9 cellular contexts compared by ENCODE assay signal in the genomic region with DNA sequence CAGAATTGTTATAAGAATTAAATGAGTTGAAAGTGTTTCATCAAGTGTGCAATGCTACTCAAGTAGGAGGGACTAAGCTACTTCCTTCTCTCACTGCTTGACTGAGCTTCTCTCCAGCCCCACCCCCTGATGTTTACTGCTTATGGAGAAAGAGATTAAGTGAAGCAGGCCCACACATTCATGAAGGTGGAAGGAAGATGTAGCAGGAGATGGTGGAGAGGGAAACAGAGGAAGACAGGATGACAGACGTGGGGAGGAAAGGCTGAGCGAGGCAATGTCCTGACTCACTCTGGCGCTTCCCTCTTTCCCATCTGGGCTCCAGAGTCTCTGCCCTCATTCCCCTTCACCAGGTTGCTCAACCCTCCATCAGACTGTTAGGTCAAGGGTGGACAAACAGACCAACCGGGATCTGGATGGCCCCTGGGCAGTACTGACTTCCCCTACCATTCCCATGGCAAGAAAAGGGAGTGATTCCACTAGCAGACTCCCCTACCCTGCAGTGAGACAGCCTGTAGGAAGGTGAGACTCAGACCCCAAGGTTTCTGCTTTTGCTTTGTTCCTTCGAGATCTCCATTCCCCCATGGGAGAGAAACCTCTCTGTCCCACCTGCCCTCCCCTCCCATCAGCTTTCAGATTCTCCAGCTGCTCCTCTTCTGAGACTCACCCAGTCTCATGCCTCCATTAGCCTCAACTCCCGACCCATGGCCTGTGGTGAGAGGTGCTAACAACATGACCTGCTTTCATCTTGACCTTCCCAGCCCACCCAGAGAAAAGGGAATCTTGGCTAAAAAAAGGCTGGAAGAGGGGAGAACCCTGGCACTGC. TPM values are rescaled to one million over a fixed set of nuclear protein-coding genes. Genes with fewer than 3 reads are reported as not detected.
A peak's percentile ranks its signal among the peaks of the same experiment; 100 is the strongest.
DNase-seq lines count a peak whose midpoint lies in the region; ATAC-seq and TF ChIP-seq lines count a peak whose summit lies in the region.
"Had no signal": no experiment of that assay in that cellular context is flagged by ENCODE, and none has a peak within 500 bp of the region (broad histone marks: within the 10 kb centered on the region; RNA-seq: fewer than 3 reads in every experiment).

No MANE protein-coding gene starts in this region.

- H3K27ac ChIP-seq in CD8-positive, alpha-beta T cell (ENCODE audit: low read depth, low read length): peak overlapping the region; percentile 50

- no peaks in the 10 kb centered on the region for H3K36me3 ChIP-seq in CD8-positive, alpha-beta T cell (ENCODE audit: insufficient read depth, low read length)

- CTCF ChIA-PET in CD8-positive, alpha-beta T cell (lab: Charles Lee): interaction anchor here (0.6 to 2.4 kb wide), 6 partner anchors 8 to 50 kb away, joined by 3 to 17 read pairs (median 4); no protein-coding TSS in a partner anchor

- peak overlapping the region; percentile 25 for H3K4me3 ChIP-seq in CD8-positive, alpha-beta T cell (ENCODE audit: low read depth, low read length)

- H3K9me3 ChIP-seq in CD8-positive, alpha-beta T cell (ENCODE audit: low read length): no peaks in the 10 kb centered on the region

- H3K9me3 Mint-ChIP-seq in CD8-positive, alpha-beta T cell: no peaks in the 10 kb centered on the region
- no peaks in the 10 kb centered on the region for H3K9me3 Mint-ChIP-seq in activated T-helper 1 cell treated with anti-CD3 and anti-CD28 coated beads, Interleukin-12 subunit alpha, Interleukin-12 subunit beta, Interleukin-2, Interleukin-4 antibody, amounts not matched to agents 30 ng/mL and 10 ng/mL and 1 ng/mL, durations not matched to agents 14 hours and 24 hours and 36 hours
- H3K9me3 Mint-ChIP-seq in stimulated activated naive B cell treated with anti-CD40 and anti-IgM and Interleukin-4, amounts not matched to agents 10 μg/mL and 1 μg/mL and 100 μg/mL, for 72 hours: no peaks in the 10 kb centered on the region

- in situ Hi-C loops in KBM-7 (cut with MboI; ENCODE audit: low pct_unique_long_range_greater_than_20kb, low sequenced_read_pairs): no loop called here

- POLR2A ChIA-PET in CD8-positive, alpha-beta T cell (lab: Charles Lee): interaction anchor here (1.2 to 6.4 kb wide), 3 partner anchors 8 to 47 kb away, joined by 3 to 63 read pairs (median 5); a partner anchor contains a TSS

- no peak for TF ChIP-seq CTCF in CD8-positive, alpha-beta T cell (IDR thresholded peaks at IDR 0.05)

- H3K36me3 Mint-ChIP-seq in CD8-positive, alpha-beta T cell: peaks cover 17% of the 10 kb centered on the region
- peaks cover 17% of the 10 kb centered on the region for H3K36me3 Mint-ChIP-seq in activated T-helper 1 cell treated with anti-CD3 and anti-CD28 coated beads, Interleukin-12 subunit alpha, Interleukin-12 subunit beta, Interleukin-2, Interleukin-4 antibody, amounts not matched to agents 30 ng/mL and 10 ng/mL and 1 ng/mL, durations not matched to agents 14 hours and 24 hours and 36 hours (ENCODE audit: low read depth)
- peaks cover 28 to 44% of the 10 kb centered on the region in 2 donors for H3K36me3 Mint-ChIP-seq in stimulated activated naive B cell treated with anti-CD40 and anti-IgM and Interleukin-4, amounts not matched to agents 10 μg/mL and 1 μg/mL and 100 μg/mL, for 72 hours

- peaks cover 55% of the 10 kb centered on the region for H3K4me1 ChIP-seq in CD8-positive, alpha-beta T cell (ENCODE audit: insufficient read depth, low read length)

- H3K27me3 Mint-ChIP-seq in CD8-positive, alpha-beta T cell (ENCODE audit: low read depth): no peaks in the 10 kb centered on the region
- H3K27me3 Mint-ChIP-seq in activated T-helper 1 cell treated with anti-CD3 and anti-CD28 coated beads, Interleukin-12 subunit alpha, Interleukin-12 subunit beta, Interleukin-2, Interleukin-4 antibody, amounts not matched to agents 30 ng/mL and 10 ng/mL and 1 ng/mL, durations not matched to agents 14 hours and 24 hours and 36 hours (ENCODE audit: insufficient read depth): no peaks in the 10 kb centered on the region
- H3K27me3 Mint-ChIP-seq in stimulated activated naive B cell treated with anti-CD40 and anti-IgM and Interleukin-4, amounts not matched to agents 10 μg/mL and 1 μg/mL and 100 μg/mL, for 72 hours: no peaks in the 10 kb centered on the region

- peak overlapping the region; percentile 94 for H3K27ac Mint-ChIP-seq in CD8-positive, alpha-beta T cell
- H3K27ac Mint-ChIP-seq in activated T-helper 1 cell treated with anti-CD3 and anti-CD28 coated beads, Interleukin-12 subunit alpha, Interleukin-12 subunit beta, Interleukin-2, Interleukin-4 antibody, amounts not matched to agents 30 ng/mL and 10 ng/mL and 1 ng/mL, durations not matched to agents 14 hours and 24 hours and 36 hours: peak overlapping the region; percentile 95
- peak overlapping the region; percentile 100 for H3K27ac Mint-ChIP-seq in stimulated activated naive B cell treated with anti-CD40 and anti-IgM and Interleukin-4, amounts not matched to agents 10 μg/mL and 1 μg/mL and 100 μg/mL, for 72 hours

- peak; percentile 41 for ATAC-seq in CD8-positive, alpha-beta T cell
- ATAC-seq in stimulated activated naive B cell treated with anti-CD40 and anti-IgM and Interleukin-4, amounts not matched to agents 10 μg/mL and 1 μg/mL and 100 μg/mL, for 72 hours (replicated peaks): no peak
- ATAC-seq in GM21717 (IDR thresholded peaks at IDR 0.05; ENCODE audit: unreplicated experiment): no peak
- no peak for ATAC-seq in GM18907 (IDR thresholded peaks at IDR 0.05; ENCODE audit: unreplicated experiment)

- no peaks in the 10 kb centered on the region for H3K27me3 ChIP-seq in CD8-positive, alpha-beta T cell (ENCODE audit: insufficient read depth, low read length)

- peak in 3 of 7 experiments; percentile 44 to 58 (median 54) for DNase-seq in CD8-positive, alpha-beta T cell
- DNase-seq in KBM-7: peak; percentile 73
- peak; percentile 19 for DNase-seq in activated T-helper 1 cell treated with anti-CD3 and anti-CD28 coated beads, Interleukin-12 subunit alpha, Interleukin-12 subunit beta, Interleukin-2, Interleukin-4 antibody, amounts not matched to agents 30 ng/mL and 10 ng/mL and 1 ng/mL, durations not matched to agents 14 hours and 24 hours and 36 hours (ENCODE audit: low spot score)
- peak; percentile 49 for DNase-seq in glomerular visceral epithelial cell (ENCODE audit: extremely low spot score)
- DNase-seq in stimulated activated naive B cell treated with anti-CD40 and anti-IgM and Interleukin-4, amounts not matched to agents 10 μg/mL and 1 μg/mL and 100 μg/mL, for 72 hours: no peak
- DNase-seq in NCI-H69 (lab: John Stamatoyannopoulos, UW): no peak

- peak overlapping the region; percentile 97 for H3K4me3 Mint-ChIP-seq in CD8-positive, alpha-beta T cell
- H3K4me3 Mint-ChIP-seq in activated T-helper 1 cell treated with anti-CD3 and anti-CD28 coated beads, Interleukin-12 subunit alpha, Interleukin-12 subunit beta, Interleukin-2, Interleukin-4 antibody, amounts not matched to agents 30 ng/mL and 10 ng/mL and 1 ng/mL, durations not matched to agents 14 hours and 24 hours and 36 hours: peak overlapping the region; percentile 92
- H3K4me3 Mint-ChIP-seq in stimulated activated naive B cell treated with anti-CD40 and anti-IgM and Interleukin-4, amounts not matched to agents 10 μg/mL and 1 μg/mL and 100 μg/mL, for 72 hours: peak overlapping the region; percentile 88 to 99

- intact Hi-C loops in CD8-positive, alpha-beta T cell (cut with DNase I, micrococcal nuclease): no loop called here
- intact Hi-C loops in activated T-helper 1 cell treated with anti-CD3 and anti-CD28 coated beads, Interleukin-12 subunit alpha, Interleukin-12 subunit beta, Interleukin-2, Interleukin-4 antibody, amounts not matched to agents 30 ng/mL and 10 ng/mL and 1 ng/mL, durations not matched to agents 14 hours and 24 hours and 36 hours (cut with micrococcal nuclease): no loop called here

- H3K4me1 Mint-ChIP-seq in CD8-positive, alpha-beta T cell (ENCODE audit: low read depth): peaks cover 48% of the 10 kb centered on the region
- H3K4me1 Mint-ChIP-seq in activated T-helper 1 cell treated with anti-CD3 and anti-CD28 coated beads, Interleukin-12 subunit alpha, Interleukin-12 subunit beta, Interleukin-2, Interleukin-4 antibody, amounts not matched to agents 30 ng/mL and 10 ng/mL and 1 ng/mL, durations not matched to agents 14 hours and 24 hours and 36 hours (ENCODE audit: low read depth): peaks cover 50% of the 10 kb centered on the region
- H3K4me1 Mint-ChIP-seq in stimulated activated naive B cell treated with anti-CD40 and anti-IgM and Interleukin-4, amounts not matched to agents 10 μg/mL and 1 μg/mL and 100 μg/mL, for 72 hours: peaks cover 49 to 68% of the 10 kb centered on the region in 2 donors

RNA-seq across cellular contexts. Expression of a gene that starts 3.1 kb away (rescaled TPM):
- 10 to 100 TPM; 51.6 to 52.3 TPM for total RNA-seq in CD8-positive, alpha-beta T cell
- total RNA-seq in activated T-helper 1 cell treated with anti-CD3 and anti-CD28 coated beads, Interleukin-12 subunit alpha, Interleukin-12 subunit beta, Interleukin-2, Interleukin-4 antibody, amounts not matched to agents 30 ng/mL and 10 ng/mL and 1 ng/mL, durations not matched to agents 14 hours and 24 hours and 36 hours: 221 and 222 TPM in 2 replicates

RNA-seq across cellular contexts. Expression of a gene that starts 39.3 kb away (rescaled TPM):
- total RNA-seq in CD8-positive, alpha-beta T cell: 100 to 1,000 TPM; 208 to 212 TPM
- 195 TPM in 2 replicates for total RNA-seq in activated T-helper 1 cell treated with anti-CD3 and anti-CD28 coated beads, Interleukin-12 subunit alpha, Interleukin-12 subunit beta, Interleukin-2, Interleukin-4 antibody, amounts not matched to agents 30 ng/mL and 10 ng/mL and 1 ng/mL, durations not matched to agents 14 hours and 24 hours and 36 hours

RNA-seq across cellular contexts. Expression of a gene that starts 40.0 kb away (rescaled TPM):
- total RNA-seq in CD8-positive, alpha-beta T cell: not detected
- 0.16 TPM in 1 of 2 replicates, not detected in the other for total RNA-seq in activated T-helper 1 cell treated with anti-CD3 and anti-CD28 coated beads, Interleukin-12 subunit alpha, Interleukin-12 subunit beta, Interleukin-2, Interleukin-4 antibody, amounts not matched to agents 30 ng/mL and 10 ng/mL and 1 ng/mL, durations not matched to agents 14 hours and 24 hours and 36 hours
- total RNA-seq: NCI-H460 had no signal

RNA-seq across cellular contexts. Expression of a gene that starts 47.3 kb away (rescaled TPM):
- total RNA-seq in CD8-positive, alpha-beta T cell: 10 to 100 TPM; 47.4 to 54.6 TPM
- total RNA-seq in activated T-helper 1 cell treated with anti-CD3 and anti-CD28 coated beads, Interleukin-12 subunit alpha, Interleukin-12 subunit beta, Interleukin-2, Interleukin-4 antibody, amounts not matched to agents 30 ng/mL and 10 ng/mL and 1 ng/mL, durations not matched to agents 14 hours and 24 hours and 36 hours: 80.1 and 81.8 TPM in 2 replicates

Comparison
In these comparisons a context has a peak if more than half of its experiments do, and no peak if none do; other contexts are left out.
1. DNase-seq: peak in KBM-7 (single experiment), activated T-helper 1 cell treated with anti-CD3 and anti-CD28 coated beads, Interleukin-12 subunit alpha, Interleukin-12 subunit beta, Interleukin-2, Interleukin-4 antibody, amounts not matched to agents 30 ng/mL and 10 ng/mL and 1 ng/mL, durations not matched to agents 14 hours and 24 hours and 36 hours (single experiment) and glomerular visceral epithelial cell (single experiment); none in stimulated activated naive B cell treated with anti-CD40 and anti-IgM and Interleukin-4, amounts not matched to agents 10 μg/mL and 1 μg/mL and 100 μg/mL, for 72 hours (single experiment) and NCI-H69 (single experiment).
2. Peak in every context shown above with its lines, with median percentiles within 50 percentile points of each other: H3K27ac Mint-ChIP-seq and H3K4me3 Mint-ChIP-seq.